In genomic region chr16:67092227-67092626, GRCh38 we compare ENCODE assay signal across 17 cellular contexts. TPM values are rescaled to one million over a fixed set of nuclear protein-coding genes. Genes with fewer than 3 reads are reported as not detected.
DNase-seq lines count a peak whose midpoint lies in the region; ATAC-seq and TF ChIP-seq lines count a peak whose summit lies in the region.
"Had no signal": no experiment of that assay in that cellular context is flagged by ENCODE, and none has a peak within 500 bp of the region (broad histone marks: within the 10 kb centered on the region; RNA-seq: fewer than 3 reads in every experiment).

No MANE protein-coding gene starts in this region.

- H3K4me3 Mint-ChIP-seq in activated naive CD4-positive, alpha-beta T cell treated with anti-CD3 and anti-CD28 coated beads, Interleukin-2, amount 50 U/mL, for 24 hours, result no peak overlapping the region
- H3K4me3 Mint-ChIP-seq in activated CD8-positive, alpha-beta T cell treated with anti-CD3 and anti-CD28 coated beads for 36 hours, result no peak overlapping the region
- H3K4me3 Mint-ChIP-seq in type B pancreatic cell, result no peak overlapping the region
- H3K4me3 Mint-ChIP-seq: activated naive CD4-positive, alpha-beta T cell treated with anti-CD3 and anti-CD28 coated beads, Interleukin-2, amount 10 ng/mL, durations not matched to agents 7 days and 5 days; GM23338 had no signal

- H3K27me3 Mint-ChIP-seq in activated naive CD4-positive, alpha-beta T cell treated with anti-CD3 and anti-CD28 coated beads, Interleukin-2, amount 50 U/mL, for 24 hours, result no peaks in the 10 kb centered on the region
- no peaks in the 10 kb centered on the region for H3K27me3 Mint-ChIP-seq in activated CD8-positive, alpha-beta T cell treated with anti-CD3 and anti-CD28 coated beads for 36 hours
- H3K27me3 Mint-ChIP-seq in type B pancreatic cell, result no peaks in the 10 kb centered on the region
- H3K27me3 Mint-ChIP-seq: activated naive CD4-positive, alpha-beta T cell treated with anti-CD3 and anti-CD28 coated beads, Interleukin-2, amount 10 ng/mL, durations not matched to agents 7 days and 5 days had no signal

- ATAC-seq in activated CD8-positive, alpha-beta T cell treated with anti-CD3 and anti-CD28 coated beads for 36 hours, result peak; percentile 84
- ATAC-seq in HG02588 (IDR thresholded peaks at IDR 0.05; ENCODE audit: unreplicated experiment), result no peak
- ATAC-seq: GM23338 had no signal

- no peak for DNase-seq in activated naive CD4-positive, alpha-beta T cell treated with anti-CD3 and anti-CD28 coated beads, Interleukin-2, amount 50 U/mL, for 16 hours
- no peak for DNase-seq in activated CD8-positive, alpha-beta T cell treated with anti-CD3 and anti-CD28 coated beads for 36 hours
- DNase-seq in fibroblast of peridontal ligament (ENCODE audit: extremely low read depth), result peak; percentile 76
- no peak for DNase-seq in type B pancreatic cell (ENCODE audit: extremely low spot score, unreplicated experiment)
- DNase-seq in GF-D8 (lab: John Stamatoyannopoulos, UW), result no peak
- no peak for DNase-seq in effector memory CD4-positive, alpha-beta T cell
- DNase-seq: activated CD4-positive, alpha-beta T cell treated with anti-CD3 and anti-CD28 coated beads for 48 hours; activated naive CD4-positive, alpha-beta T cell treated with anti-CD3 and anti-CD28 coated beads, Interleukin-2, amount 10 ng/mL, durations not matched to agents 7 days and 5 days; DMS53; islet precursor cell; NCI-H187 treated with DMSO at 0.1 percent for 48 hours; NCI-H526; posterior cingulate gyrus; tibial artery had no signal

- CTCF ChIA-PET in activated CD8-positive, alpha-beta T cell treated with anti-CD3 and anti-CD28 coated beads for 36 hours (lab: Charles Lee), result interaction anchor here (1.1 kb wide), 1 partner anchor 63 kb away, joined by 3 read pairs; no protein-coding TSS in a partner anchor

- peak overlapping the region; percentile 60 for H3K27ac Mint-ChIP-seq in activated naive CD4-positive, alpha-beta T cell treated with anti-CD3 and anti-CD28 coated beads, Interleukin-2, amount 50 U/mL, for 24 hours
- H3K27ac Mint-ChIP-seq in activated CD8-positive, alpha-beta T cell treated with anti-CD3 and anti-CD28 coated beads for 36 hours, result peak overlapping the region; percentile 55
- peak overlapping the region; percentile 46 for H3K27ac Mint-ChIP-seq in type B pancreatic cell
- H3K27ac Mint-ChIP-seq: activated naive CD4-positive, alpha-beta T cell treated with anti-CD3 and anti-CD28 coated beads, Interleukin-2, amount 10 ng/mL, durations not matched to agents 7 days and 5 days; GM23338 had no signal

- H3K4me1 ChIP-seq in effector memory CD4-positive, alpha-beta T cell (ENCODE audit: control insufficient read depth, insufficient read depth, low read length, poor library complexity, severe bottlenecking), result no peaks in the 10 kb centered on the region
- H3K4me1 ChIP-seq: tibial artery had no signal

- intact Hi-C loops in activated CD8-positive, alpha-beta T cell treated with anti-CD3 and anti-CD28 coated beads for 36 hours (cut with micrococcal nuclease), result no loop called here

- no peaks in the 10 kb centered on the region for H3K9me3 Mint-ChIP-seq in activated naive CD4-positive, alpha-beta T cell treated with anti-CD3 and anti-CD28 coated beads, Interleukin-2, amount 50 U/mL, for 24 hours
- no peaks in the 10 kb centered on the region for H3K9me3 Mint-ChIP-seq in activated CD8-positive, alpha-beta T cell treated with anti-CD3 and anti-CD28 coated beads for 36 hours
- no peaks in the 10 kb centered on the region for H3K9me3 Mint-ChIP-seq in type B pancreatic cell
- H3K9me3 Mint-ChIP-seq: activated naive CD4-positive, alpha-beta T cell treated with anti-CD3 and anti-CD28 coated beads, Interleukin-2, amount 10 ng/mL, durations not matched to agents 7 days and 5 days; GM23338 had no signal

- no peak for TF ChIP-seq CTCF in activated CD8-positive, alpha-beta T cell treated with anti-CD3 and anti-CD28 coated beads for 36 hours (IDR thresholded peaks at IDR 0.05)
- no peak for TF ChIP-seq CTCF in type B pancreatic cell (conservative IDR thresholded peaks at IDR 0.05)

- H3K27ac ChIP-seq in effector memory CD4-positive, alpha-beta T cell (ENCODE audit: insufficient read depth, low read length, poor library complexity, severe bottlenecking), result no peak overlapping the region
- H3K27ac ChIP-seq: tibial artery had no signal

- H3K4me3 ChIP-seq in effector memory CD4-positive, alpha-beta T cell (ENCODE audit: insufficient read depth, low read depth, low read length, poor library complexity, severe bottlenecking), result no peak overlapping the region
- H3K4me3 ChIP-seq: GM23338, tibial artery had no signal

- POLR2A ChIA-PET in activated CD8-positive, alpha-beta T cell treated with anti-CD3 and anti-CD28 coated beads for 36 hours (lab: Charles Lee), result no interaction called here

- no peaks in the 10 kb centered on the region for H3K36me3 Mint-ChIP-seq in activated naive CD4-positive, alpha-beta T cell treated with anti-CD3 and anti-CD28 coated beads, Interleukin-2, amount 50 U/mL, for 24 hours
- H3K36me3 Mint-ChIP-seq in activated CD8-positive, alpha-beta T cell treated with anti-CD3 and anti-CD28 coated beads for 36 hours (ENCODE audit: low read depth), result peaks cover 16% of the 10 kb centered on the region
- no peaks in the 10 kb centered on the region for H3K36me3 Mint-ChIP-seq in type B pancreatic cell

- no peaks in the 10 kb centered on the region for H3K9me3 ChIP-seq in effector memory CD4-positive, alpha-beta T cell (ENCODE audit: control insufficient read depth, low read length)
- H3K9me3 ChIP-seq: tibial artery had no signal

- H3K36me3 ChIP-seq in effector memory CD4-positive, alpha-beta T cell (ENCODE audit: control insufficient read depth, insufficient read depth, low read length), result no peaks in the 10 kb centered on the region
- H3K36me3 ChIP-seq: tibial artery had no signal

- H3K4me1 Mint-ChIP-seq in activated naive CD4-positive, alpha-beta T cell treated with anti-CD3 and anti-CD28 coated beads, Interleukin-2, amount 50 U/mL, for 24 hours, result peaks cover 24% of the 10 kb centered on the region
- H3K4me1 Mint-ChIP-seq in activated CD8-positive, alpha-beta T cell treated with anti-CD3 and anti-CD28 coated beads for 36 hours (ENCODE audit: low read depth), result peaks cover 8% of the 10 kb centered on the region
- H3K4me1 Mint-ChIP-seq in type B pancreatic cell (ENCODE audit: unreplicated experiment), result peaks cover 20% of the 10 kb centered on the region
- H3K4me1 Mint-ChIP-seq: activated naive CD4-positive, alpha-beta T cell treated with anti-CD3 and anti-CD28 coated beads, Interleukin-2, amount 10 ng/mL, durations not matched to agents 7 days and 5 days; GM23338 had no signal

- no peaks in the 10 kb centered on the region for H3K27me3 ChIP-seq in effector memory CD4-positive, alpha-beta T cell (replicated peaks; ENCODE audit: control insufficient read depth, insufficient read depth, low read length, poor library complexity, severe bottlenecking)
- H3K27me3 ChIP-seq: tibial artery had no signal

RNA-seq across cellular contexts. Expression of gene PHAF1, which starts 17.5 kb away (rescaled TPM):
- 10 to 100 TPM; 11.3 to 14.0 TPM for total RNA-seq in activated CD8-positive, alpha-beta T cell treated with anti-CD3 and anti-CD28 coated beads for 36 hours
- total RNA-seq in type B pancreatic cell (ENCODE audit: low replicate concordance), result 22.8 and 26.8 TPM in 2 replicates

RNA-seq across cellular contexts. Expression of gene B3GNT9, which starts 58.6 kb away (rescaled TPM):
- total RNA-seq in activated CD8-positive, alpha-beta T cell treated with anti-CD3 and anti-CD28 coated beads for 36 hours, result 1 to 10 TPM; 2.1 to 2.5 TPM
- total RNA-seq in type B pancreatic cell (ENCODE audit: low replicate concordance), result 9.7 and 11.0 TPM in 2 replicates
